Comparison of ENCODE assay signal across 8 cellular contexts in genomic region chr7:7681191-7681935, GRCh38. TPM values are rescaled to one million over a fixed set of nuclear protein-coding genes. Genes with fewer than 3 reads are reported as not detected.
DNase-seq lines count a peak whose midpoint lies in the region; ATAC-seq, FAIRE-seq and TF ChIP-seq lines count a peak whose summit lies in the region.

No MANE protein-coding gene starts in this region.

- H3K27ac ChIP-seq in upper lobe of right lung = peak overlapping the region; percentile 12

- TF ChIP-seq CTCF in GM12872 (IDR thresholded peaks at IDR 0.05; ENCODE audit: insufficient read depth, low read depth, low read length) = peak; percentile 46; the same call in 1 of the 3 replicates
- TF ChIP-seq CTCF in upper lobe of right lung (IDR thresholded peaks at IDR 0.05) = peak; percentile 68

- no peak overlapping the region for H3K4me3 ChIP-seq in upper lobe of right lung

- peaks cover 10% of the 10 kb centered on the region for H3K4me1 ChIP-seq in upper lobe of right lung

- H3K36me3 ChIP-seq in upper lobe of right lung = no peaks in the 10 kb centered on the region

- H3K9me3 ChIP-seq in upper lobe of right lung = no peaks in the 10 kb centered on the region

- in situ Hi-C loops in ACHN (cut with HindIII; ENCODE audit: low pct_ligation_motif_present, low pct_unique_long_range_greater_than_20kb, low sequenced_read_pairs) = no loop called here

- intact Hi-C loops in upper lobe of right lung (cut with DNase I) = no loop called here

- DNase-seq in ACHN (peak; percentile 89), NCI-H1930 (lab: John Stamatoyannopoulos, UW) (peak; percentile 34 to 51), mucosa of gallbladder (ENCODE audit: low spot score) (peak; percentile 68), upper lobe of right lung (no peak)

- ATAC-seq in HG02798 (IDR thresholded peaks at IDR 0.05; ENCODE audit: poor library complexity, unreplicated experiment) (peak; percentile 72), upper lobe of right lung (peak; percentile 80)

- FAIRE-seq in TTC549 (lab: Jason Lieb, UNC) (peak; percentile 88), endometrium (lab: Jason Lieb, UNC) (peak; percentile 96)

- no peaks in the 10 kb centered on the region for H3K27me3 ChIP-seq in upper lobe of right lung

RNA-seq across cellular contexts. Expression of gene RPA3, which starts 37.0 kb away (rescaled TPM):
- total RNA-seq in mucosa of gallbladder = 18.3 TPM
- 21.4 TPM for total RNA-seq in upper lobe of right lung

RNA-seq across cellular contexts. Expression of gene UMAD1, which starts 40.8 kb away (rescaled TPM):
- total RNA-seq in mucosa of gallbladder (20.3 TPM), upper lobe of right lung (18.0 TPM)
